8 cellular contexts compared by ENCODE assay signal in the genomic region with DNA sequence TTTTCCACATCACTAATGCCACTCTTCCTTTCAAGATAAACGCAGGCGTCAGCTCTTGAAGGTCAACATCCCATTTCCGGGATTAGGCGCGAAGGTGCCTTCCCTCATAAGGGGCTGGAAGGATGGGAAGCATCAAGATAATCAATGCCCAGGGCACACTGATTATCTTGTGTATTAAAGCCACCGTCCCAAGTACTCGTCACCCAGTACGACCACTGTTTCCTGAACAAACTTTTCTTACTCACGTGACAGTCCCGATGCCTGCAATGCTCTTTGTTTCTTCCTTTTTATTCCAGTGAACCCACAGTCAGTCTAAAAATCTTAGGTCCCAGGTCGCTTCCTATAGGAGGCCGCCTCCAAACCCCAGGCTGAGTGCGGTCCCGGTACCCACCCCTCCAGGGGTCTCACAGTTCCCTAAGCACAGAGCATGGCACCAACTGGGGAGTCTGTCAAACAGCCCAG. TPM values are rescaled to one million over a fixed set of nuclear protein-coding genes. Genes with fewer than 3 reads are reported as not detected.
DNase-seq lines count a peak whose midpoint lies in the region; ATAC-seq and TF ChIP-seq lines count a peak whose summit lies in the region.

No MANE protein-coding gene starts in this region.

- H3K9ac ChIP-seq in SK-N-MC (ENCODE audit: insufficient read length): peak overlapping the region; percentile 99
- H3K9ac ChIP-seq in neural cell (ENCODE audit: low read length): peak overlapping the region; percentile 94

- H3K4me1 Mint-ChIP-seq in CD14-positive monocyte: peaks cover 47% of the 10 kb centered on the region

- peak; percentile 4 for ATAC-seq in GM18861 (IDR thresholded peaks at IDR 0.05; ENCODE audit: unreplicated experiment)
- peak; percentile 9 for ATAC-seq in HG03196 (IDR thresholded peaks at IDR 0.05; ENCODE audit: unreplicated experiment)
- ATAC-seq in esophagus mucosa: peak; percentile 14
- no peak for ATAC-seq in HG02973 (IDR thresholded peaks at IDR 0.05; ENCODE audit: unreplicated experiment)

- peaks cover 23% of the 10 kb centered on the region for H3K79me2 ChIP-seq in neural cell (replicated peaks; ENCODE audit: insufficient read depth, low read length)

- no peaks in the 10 kb centered on the region for H3K9me3 ChIP-seq in SK-N-MC (ENCODE audit: low read depth, low read length)
- H3K9me3 ChIP-seq in neural cell (ENCODE audit: low read length): no peaks in the 10 kb centered on the region

- H3K27me3 ChIP-seq in neural cell (ENCODE audit: insufficient read depth, low read depth, low read length): no peaks in the 10 kb centered on the region

- H3F3A ChIP-seq in neural cell (ENCODE audit: insufficient read depth, low read length, poor library complexity, severe bottlenecking): no peaks in the 10 kb centered on the region

- no peak for TF ChIP-seq CTCF in CD14-positive monocyte (IDR thresholded peaks at IDR 0.05)
- TF ChIP-seq CTCF in neural cell (IDR thresholded peaks at IDR 0.05; ENCODE audit: poor library complexity, severe bottlenecking): no peak

- intact Hi-C loops in CD14-positive monocyte (cut with micrococcal nuclease): loop anchor here (2.0 to 10.0 kb wide), 3 partner anchors 58 to 680 kb away; partner anchors contain the start of gene SRPRB (in 1 of the 2)

- peak overlapping the region; percentile 95 for H3K4me2 ChIP-seq in neural cell (ENCODE audit: low read length)

- H3K9me2 ChIP-seq in neural cell (ENCODE audit: insufficient read depth, low read length): no peaks in the 10 kb centered on the region

- no peak for TF ChIP-seq EP300 in neural cell (conservative IDR thresholded peaks at IDR 0.05; ENCODE audit: poor library complexity, severe bottlenecking)

- peaks cover 34% of the 10 kb centered on the region for H3K36me3 ChIP-seq in SK-N-MC (ENCODE audit: insufficient read depth, low read length)
- H3K36me3 ChIP-seq in neural cell (ENCODE audit: insufficient read depth, low read length): peaks cover 7% of the 10 kb centered on the region

- H3K9me3 Mint-ChIP-seq in CD14-positive monocyte: no peaks in the 10 kb centered on the region

- H2AFZ ChIP-seq in neural cell (ENCODE audit: low read depth, low read length): peak overlapping the region; percentile 93

- DNase-seq in CD14-positive monocyte (ENCODE audit: low spot score): peak; percentile 51
- no peak for DNase-seq in SK-N-MC (ENCODE audit: low read depth, low spot score)
- no peak for DNase-seq in NCI-H1092 (lab: John Stamatoyannopoulos, UW)

- TF ChIP-seq RAD21 in neural cell (conservative IDR thresholded peaks at IDR 0.05): no peak

- peaks cover 0 to 3% (median 0%) of the 10 kb centered on the region in 3 donors for H3K27me3 Mint-ChIP-seq in CD14-positive monocyte (ENCODE audit: low read depth in 3 of 3)

- peak overlapping the region; percentile 96 for H3K4me3 Mint-ChIP-seq in CD14-positive monocyte

- no peaks in the 10 kb centered on the region for H4K20me1 ChIP-seq in neural cell (ENCODE audit: insufficient read depth)

- peak overlapping the region; percentile 99 for H3K4me3 ChIP-seq in SK-N-MC
- H3K4me3 ChIP-seq in neural cell (ENCODE audit: low read length): peak overlapping the region; percentile 78

- H3K36me3 Mint-ChIP-seq in CD14-positive monocyte: peaks cover 26 to 31% of the 10 kb centered on the region in 2 donors

- H3K27ac ChIP-seq in SK-N-MC (peak overlapping the region; percentile 92), neural cell (ENCODE audit: low read length) (peak overlapping the region; percentile 97)

- H3K27ac Mint-ChIP-seq in CD14-positive monocyte: peak overlapping the region; percentile 96 to 100 (median 99)

TF ChIP-seq in neural cell, 6 proteins besides CTCF, POLR2A, EP300 and RAD21:
- TF ChIP-seq SMC3 (conservative IDR thresholded peaks at IDR 0.05; ENCODE audit: poor library complexity): no peak
- no peak for TF ChIP-seq TAF1 (IDR thresholded peaks at IDR 0.05; ENCODE audit: low read depth)
- no peak for TF ChIP-seq EZH2 (IDR thresholded peaks at IDR 0.05; ENCODE audit: borderline replicate concordance, insufficient read depth, low read length, poor library complexity, severe bottlenecking)
- TF ChIP-seq REST (IDR thresholded peaks at IDR 0.05; ENCODE audit: borderline replicate concordance): no peak
- no peak for TF ChIP-seq POLR2AphosphoS5 (IDR thresholded peaks at IDR 0.05)

RNA-seq across cellular contexts. Expression of gene ANAPC13, which starts 0.7 kb away (rescaled TPM):
- polyA plus RNA-seq in CD14-positive monocyte (100 to 1,000 TPM in 1 of 2 donors, 10 to 100 TPM in 1; 92.4 to 102 TPM), neural cell (177 and 178 TPM in 2 replicates)
- 17.5 TPM for total RNA-seq in esophagus mucosa
- 80.6 and 92.1 TPM in 2 replicates for polyA minus RNA-seq in neural cell

RNA-seq across cellular contexts. Expression of gene CEP63, which starts 0.8 kb away (rescaled TPM):
- polyA plus RNA-seq in CD14-positive monocyte: 10 to 100 TPM; 11.1 to 18.8 TPM
- total RNA-seq in esophagus mucosa: 11.0 TPM
- 13.3 and 14.1 TPM in 2 replicates for polyA plus RNA-seq in neural cell
- 20.5 and 28.6 TPM in 2 replicates for polyA minus RNA-seq in neural cell
